ENCODE assay signal across 1 cellular context in the genomic region with DNA sequence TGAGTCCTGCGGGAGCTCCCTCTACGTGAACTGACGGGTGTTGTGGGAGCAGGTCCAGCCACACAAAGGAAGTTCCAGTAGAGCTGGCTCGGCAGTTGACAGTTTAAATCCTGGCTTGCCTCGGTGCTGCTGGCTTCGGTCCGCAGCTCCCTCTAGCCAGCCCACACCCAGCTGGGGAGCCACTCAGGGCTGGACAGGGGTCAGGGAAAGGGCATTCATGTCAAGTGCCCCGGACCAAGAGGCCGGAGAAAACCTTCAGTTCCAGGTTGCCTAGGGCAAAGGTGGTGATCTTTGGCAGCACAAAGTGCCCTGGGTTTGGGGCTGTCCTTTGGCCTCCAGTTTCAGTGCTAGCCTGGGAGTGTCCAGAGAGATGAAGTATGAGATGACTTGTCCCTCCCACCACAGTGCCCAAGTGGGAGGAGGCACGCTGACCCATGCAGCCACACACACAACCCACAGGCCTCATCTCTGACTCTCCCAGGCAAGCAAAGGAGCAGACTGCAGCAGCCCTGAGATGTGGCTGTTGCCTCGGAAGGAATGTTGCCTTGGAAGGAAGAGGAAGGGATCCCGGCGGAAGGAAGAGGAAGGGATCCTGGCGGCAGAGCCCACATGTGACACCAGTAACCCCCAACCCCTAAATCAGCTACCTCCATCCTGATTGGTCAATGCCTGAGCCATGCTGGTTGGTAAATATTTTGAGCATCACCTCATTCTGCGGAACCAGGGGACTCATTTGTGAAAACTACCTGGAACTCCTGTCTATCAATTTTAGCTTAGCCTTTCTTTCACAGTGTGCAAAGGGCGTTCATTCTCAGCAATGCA.
TF ChIP-seq lines count a peak whose summit lies in the region.

No MANE protein-coding gene starts in this region.

TF ChIP-seq in IMR-90, 13 proteins besides CTCF, POLR2A, EP300 and RAD21:
- TF ChIP-seq MAFK (IDR thresholded peaks at IDR 0.05; ENCODE audit: low read depth, low read length) = no peak
- no peak for TF ChIP-seq RFX5 (IDR thresholded peaks at IDR 0.05; ENCODE audit: low read depth, low read length)
- TF ChIP-seq SMC3 (IDR thresholded peaks at IDR 0.05; ENCODE audit: low read depth, low read length) = no peak
- TF ChIP-seq MXI1 (IDR thresholded peaks at IDR 0.05; ENCODE audit: borderline replicate concordance, low read depth, low read length) = no peak
- TF ChIP-seq CHD1 (IDR thresholded peaks at IDR 0.05; ENCODE audit: low read depth, low read length) = no peak
- TF ChIP-seq BHLHE40 (IDR thresholded peaks at IDR 0.05; ENCODE audit: low read depth, low read length) = no peak
- TF ChIP-seq NFE2L2 (IDR thresholded peaks at IDR 0.05; ENCODE audit: low read depth, low read length) = no peak
- no peak for TF ChIP-seq CEBPB (IDR thresholded peaks at IDR 0.05; ENCODE audit: low read depth, low read length)
- no peak for TF ChIP-seq RCOR1 (IDR thresholded peaks at IDR 0.05; ENCODE audit: insufficient replicate concordance, low read length)
- TF ChIP-seq, protein P1, sequence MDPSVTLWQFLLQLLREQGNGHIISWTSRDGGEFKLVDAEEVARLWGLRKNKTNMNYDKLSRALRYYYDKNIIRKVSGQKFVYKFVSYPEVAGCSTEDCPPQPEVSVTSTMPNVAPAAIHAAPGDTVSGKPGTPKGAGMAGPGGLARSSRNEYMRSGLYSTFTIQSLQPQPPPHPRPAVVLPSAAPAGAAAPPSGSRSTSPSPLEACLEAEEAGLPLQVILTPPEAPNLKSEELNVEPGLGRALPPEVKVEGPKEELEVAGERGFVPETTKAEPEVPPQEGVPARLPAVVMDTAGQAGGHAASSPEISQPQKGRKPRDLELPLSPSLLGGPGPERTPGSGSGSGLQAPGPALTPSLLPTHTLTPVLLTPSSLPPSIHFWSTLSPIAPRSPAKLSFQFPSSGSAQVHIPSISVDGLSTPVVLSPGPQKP (IDR thresholded peaks at IDR 0.05; ENCODE audit: borderline replicate concordance, low read depth, low read length) = no peak
- TF ChIP-seq MAZ (IDR thresholded peaks at IDR 0.05; ENCODE audit: borderline replicate concordance, low read depth, low read length) = no peak
- TF ChIP-seq, protein P2, sequence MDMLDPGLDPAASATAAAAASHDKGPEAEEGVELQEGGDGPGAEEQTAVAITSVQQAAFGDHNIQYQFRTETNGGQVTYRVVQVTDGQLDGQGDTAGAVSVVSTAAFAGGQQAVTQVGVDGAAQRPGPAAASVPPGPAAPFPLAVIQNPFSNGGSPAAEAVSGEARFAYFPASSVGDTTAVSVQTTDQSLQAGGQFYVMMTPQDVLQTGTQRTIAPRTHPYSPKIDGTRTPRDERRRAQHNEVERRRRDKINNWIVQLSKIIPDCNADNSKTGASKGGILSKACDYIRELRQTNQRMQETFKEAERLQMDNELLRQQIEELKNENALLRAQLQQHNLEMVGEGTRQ (IDR thresholded peaks at IDR 0.05; ENCODE audit: low read depth, low read length) = no peak
- no peak for TF ChIP-seq FOS (IDR thresholded peaks at IDR 0.05; ENCODE audit: low read depth, low read length)
TF ChIP-seq in IMR-90: peak in this region for 0.
